In the genomic region with DNA sequence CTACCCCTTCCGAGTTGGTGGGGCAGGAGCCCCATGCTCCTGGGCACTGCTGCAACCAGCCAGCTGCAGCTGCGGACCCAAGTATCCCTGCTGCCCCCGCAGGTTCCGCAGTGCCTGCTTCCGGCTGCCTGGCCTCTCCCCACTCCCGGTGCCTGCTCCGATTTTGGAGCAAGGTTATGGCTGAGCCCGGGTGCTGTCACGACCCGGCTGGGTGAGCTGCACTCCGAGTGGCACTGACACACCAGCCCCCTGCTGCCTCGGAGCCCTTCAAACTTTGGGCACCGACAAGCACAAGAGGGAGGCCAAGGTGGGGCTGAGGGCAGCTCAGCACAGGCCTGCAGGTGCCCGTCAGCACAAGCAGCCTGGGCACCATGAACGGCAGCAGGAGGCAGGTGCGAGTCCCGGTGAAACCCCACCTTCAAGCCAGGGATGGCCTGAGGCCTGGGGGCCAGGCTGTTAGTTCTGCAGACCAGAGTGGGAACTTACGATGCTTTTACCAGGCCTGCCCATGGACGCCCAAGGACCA, we compare ENCODE assay signal across 12 cellular contexts. TPM values are rescaled to one million over a fixed set of nuclear protein-coding genes. Genes with fewer than 3 reads are reported as not detected.
A peak's percentile ranks its signal among the peaks of the same experiment; 100 is the strongest.
DNase-seq lines count a peak whose midpoint lies in the region; ATAC-seq and TF ChIP-seq lines count a peak whose summit lies in the region.
"Had no signal": no experiment of that assay in that cellular context is flagged by ENCODE, and none has a peak within 500 bp of the region (broad histone marks: within the 10 kb centered on the region; RNA-seq: fewer than 3 reads in every experiment).

No MANE protein-coding gene starts in this region.

- H3K9me3 Mint-ChIP-seq in activated naive CD4-positive, alpha-beta T cell treated with anti-CD3 and anti-CD28 coated beads for 36 hours: peaks cover 6% of the 10 kb centered on the region

- H3K36me3 ChIP-seq in left ventricle myocardium inferior (no peaks in the 10 kb centered on the region), iPS-15b (ENCODE audit: control insufficient read depth, insufficient read depth, low read length) (no peaks in the 10 kb centered on the region)

- H3K27me3 Mint-ChIP-seq in activated naive CD4-positive, alpha-beta T cell treated with anti-CD3 and anti-CD28 coated beads for 36 hours (ENCODE audit: low read depth): peaks cover 7% of the 10 kb centered on the region

- no peak overlapping the region for H3K4me3 Mint-ChIP-seq in activated naive CD4-positive, alpha-beta T cell treated with anti-CD3 and anti-CD28 coated beads for 36 hours
- H3K4me3 Mint-ChIP-seq: IgD-negative memory B cell had no signal

- no peaks in the 10 kb centered on the region for H3K4me1 Mint-ChIP-seq in activated naive CD4-positive, alpha-beta T cell treated with anti-CD3 and anti-CD28 coated beads for 36 hours (ENCODE audit: low read depth)
- H3K4me1 Mint-ChIP-seq: IgD-negative memory B cell had no signal

- DNase-seq in left ventricle myocardium inferior: no peak
- no peak for DNase-seq in left ventricle myocardium superior
- DNase-seq in NCI-H510A (lab: John Stamatoyannopoulos, UW): peak; percentile 27
- no peak for DNase-seq in kidney tubule cell (ENCODE audit: low spot score)
- no peak for DNase-seq in activated naive CD4-positive, alpha-beta T cell treated with anti-CD3 and anti-CD28 coated beads for 36 hours
- no peak for DNase-seq in DMS153 treated with DMSO at 0.1 percent for 48 hours (lab: John Stamatoyannopoulos, UW; ENCODE audit: unreplicated experiment)
- DNase-seq: Caco-2, NCI-H1436 treated with DMSO at 0.1 percent for 48 hours, NCI-H2107, NCI-H446 treated with DMSO at 0.1 percent for 48 hours had no signal

- H3K27me3 ChIP-seq in left ventricle myocardium inferior (ENCODE audit: low read depth) (peaks cover 37% of the 10 kb centered on the region), iPS-15b (ENCODE audit: control insufficient read depth, insufficient read depth, low read length) (no peaks in the 10 kb centered on the region)

- no peak for ATAC-seq in left ventricle myocardium superior

- CTCF ChIA-PET in activated naive CD4-positive, alpha-beta T cell treated with anti-CD3 and anti-CD28 coated beads for 36 hours (lab: Charles Lee): no interaction called here

- no peak overlapping the region for H3K27ac ChIP-seq in left ventricle myocardium inferior (replicated peaks)

- H3K9me3 ChIP-seq in left ventricle myocardium inferior (replicated peaks): peaks cover 8% of the 10 kb centered on the region
- no peaks in the 10 kb centered on the region for H3K9me3 ChIP-seq in iPS-15b (ENCODE audit: control insufficient read depth, insufficient read depth, low read length)

- TF ChIP-seq CTCF in left ventricle myocardium inferior (IDR thresholded peaks at IDR 0.05; ENCODE audit: borderline replicate concordance): no peak

- H3K4me1 ChIP-seq in left ventricle myocardium inferior: no peaks in the 10 kb centered on the region
- no peaks in the 10 kb centered on the region for H3K4me1 ChIP-seq in iPS-15b (ENCODE audit: control insufficient read depth, insufficient read depth, low read length)
- H3K4me1 ChIP-seq: Caco-2 had no signal

- intact Hi-C loops in left ventricle myocardium inferior (cut with micrococcal nuclease) (no loop called here), left ventricle myocardium superior (cut with micrococcal nuclease) (no loop called here)
- intact Hi-C loops in activated naive CD4-positive, alpha-beta T cell treated with anti-CD3 and anti-CD28 coated beads for 36 hours (cut with micrococcal nuclease): no loop called here

- peaks cover 1% of the 10 kb centered on the region for H3K36me3 Mint-ChIP-seq in activated naive CD4-positive, alpha-beta T cell treated with anti-CD3 and anti-CD28 coated beads for 36 hours (ENCODE audit: low read depth)
- H3K36me3 Mint-ChIP-seq: IgD-negative memory B cell had no signal

- H3K4me3 ChIP-seq in left ventricle myocardium inferior (peak overlapping the region; percentile 32), iPS-15b (ENCODE audit: low read depth, low read length) (peak overlapping the region; percentile 37)

- H3K27ac Mint-ChIP-seq in activated naive CD4-positive, alpha-beta T cell treated with anti-CD3 and anti-CD28 coated beads for 36 hours: no peak overlapping the region
- H3K27ac Mint-ChIP-seq: IgD-negative memory B cell had no signal

- H3K9ac ChIP-seq in iPS-15b (ENCODE audit: low read depth, low read length): no peak overlapping the region

RNA-seq across cellular contexts. Expression of a gene that starts 25.9 kb away (rescaled TPM):
- 5.9 TPM for total RNA-seq in left ventricle myocardium inferior
- 6.7 TPM for total RNA-seq in left ventricle myocardium superior
- 10 to 100 TPM; 11.7 to 12.6 TPM for total RNA-seq in activated naive CD4-positive, alpha-beta T cell treated with anti-CD3 and anti-CD28 coated beads for 36 hours
